Comparison of ENCODE assay signal across 21 cellular contexts in the genomic region with DNA sequence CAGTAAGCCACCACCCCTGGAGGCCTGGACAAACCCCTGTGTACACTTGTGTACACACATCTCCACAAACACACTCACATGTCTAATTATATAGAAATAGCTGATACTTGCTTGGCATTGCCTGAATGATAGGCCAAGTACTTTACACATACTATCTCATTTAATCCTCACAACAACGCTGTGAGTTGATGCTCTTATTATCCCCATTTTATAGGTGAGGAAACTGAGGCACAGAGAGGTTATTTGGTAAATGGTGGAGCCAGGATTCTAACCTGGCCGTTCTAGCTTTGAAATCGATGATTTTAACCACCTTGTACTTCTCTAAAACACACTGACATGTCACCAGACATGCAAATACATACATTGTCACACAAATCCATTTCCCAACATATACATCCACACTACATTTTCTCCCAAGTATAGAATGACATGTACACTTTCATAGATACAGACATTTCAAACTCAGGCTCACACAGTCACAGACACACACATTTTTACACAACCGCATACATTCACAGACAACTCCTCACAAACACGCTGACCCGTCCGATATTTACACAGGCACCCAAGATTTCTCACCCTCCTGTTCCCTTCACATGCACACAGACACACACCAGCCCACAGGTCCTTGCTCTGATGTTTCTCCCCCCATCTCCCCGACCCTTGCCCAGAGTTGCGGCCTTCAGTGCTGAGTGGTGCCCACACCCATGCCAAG. TPM values are rescaled to one million over a fixed set of nuclear protein-coding genes. Genes with fewer than 3 reads are reported as not detected.
DNase-seq lines count a peak whose midpoint lies in the region; ATAC-seq and TF ChIP-seq lines count a peak whose summit lies in the region.
"Had no signal": no experiment of that assay in that cellular context is flagged by ENCODE, and none has a peak within 500 bp of the region (broad histone marks: within the 10 kb centered on the region; RNA-seq: fewer than 3 reads in every experiment).

No MANE protein-coding gene starts in this region.

- H3K27me3 Mint-ChIP-seq in CD4-positive, CD25-positive, alpha-beta regulatory T cell = peaks cover 9% of the 10 kb centered on the region
- H3K27me3 Mint-ChIP-seq in IgD-negative memory B cell (peaks cover 5% of the 10 kb centered on the region), nephron (ENCODE audit: low read depth) (peaks cover 10% of the 10 kb centered on the region)

- H3K9me3 ChIP-seq in CD4-positive, CD25-positive, alpha-beta regulatory T cell (ENCODE audit: control insufficient read depth in 2 of 2, low read length in 2 of 2) = no peaks in the 10 kb centered on the region
- no peaks in the 10 kb centered on the region for H3K9me3 ChIP-seq in body of pancreas
- H3K9me3 ChIP-seq: breast epithelium had no signal

- peak overlapping the region in 1 of 3 donors; percentile 66 for H3K27ac Mint-ChIP-seq in CD4-positive, CD25-positive, alpha-beta regulatory T cell
- H3K27ac Mint-ChIP-seq in IgD-negative memory B cell (peak overlapping the region in 1 of 3 donors; percentile 7), nephron (peak overlapping the region; percentile 29 to 69 (median 65))
- H3K27ac Mint-ChIP-seq: stimulated activated memory B cell treated with anti-CD40 and anti-IgM and Interleukin-4, amounts not matched to agents 10 μg/mL and 1 μg/mL and 100 μg/mL, for 72 hours had no signal

- intact Hi-C loops in body of pancreas (cut with DNase I) = no loop called here

- no peaks in the 10 kb centered on the region for H3K36me3 Mint-ChIP-seq in CD4-positive, CD25-positive, alpha-beta regulatory T cell
- H3K36me3 Mint-ChIP-seq in IgD-negative memory B cell (no peaks in the 10 kb centered on the region), nephron (ENCODE audit: low read depth) (no peaks in the 10 kb centered on the region)
- H3K36me3 Mint-ChIP-seq: stimulated activated memory B cell treated with anti-CD40 and anti-IgM and Interleukin-4, amounts not matched to agents 10 μg/mL and 1 μg/mL and 100 μg/mL, for 72 hours had no signal

- TF ChIP-seq POLR2A in body of pancreas (IDR thresholded peaks at IDR 0.05) = no peak

- ATAC-seq in CD4-positive, CD25-positive, alpha-beta regulatory T cell (ENCODE audit: low read depth in 2 of 2) = no peak
- ATAC-seq in body of pancreas = no peak
- ATAC-seq: foreskin keratinocyte; stimulated activated memory B cell treated with anti-CD40 and anti-IgM and Interleukin-4, amounts not matched to agents 10 μg/mL and 1 μg/mL and 100 μg/mL, for 72 hours had no signal

- no peak overlapping the region for H3K27ac ChIP-seq in CD4-positive, CD25-positive, alpha-beta regulatory T cell (ENCODE audit: insufficient read depth, low read length, poor library complexity, severe bottlenecking)
- H3K27ac ChIP-seq in body of pancreas = peak overlapping the region; percentile 6 to 58 (median 25)
- H3K27ac ChIP-seq: epithelial cell of prostate, foreskin keratinocyte had no signal

- peaks cover 14% of the 10 kb centered on the region for H3K4me1 ChIP-seq in CD4-positive, CD25-positive, alpha-beta regulatory T cell (ENCODE audit: control insufficient read depth, insufficient read depth, low read length, poor library complexity, severe bottlenecking)
- peaks cover 67% of the 10 kb centered on the region for H3K4me1 ChIP-seq in body of pancreas

- H3K9me3 Mint-ChIP-seq in CD4-positive, CD25-positive, alpha-beta regulatory T cell = no peaks in the 10 kb centered on the region
- H3K9me3 Mint-ChIP-seq in IgD-negative memory B cell (no peaks in the 10 kb centered on the region), nephron (no peaks in the 10 kb centered on the region)
- H3K9me3 Mint-ChIP-seq: stimulated activated memory B cell treated with anti-CD40 and anti-IgM and Interleukin-4, amounts not matched to agents 10 μg/mL and 1 μg/mL and 100 μg/mL, for 72 hours had no signal

- no peak for DNase-seq in CD4-positive, CD25-positive, alpha-beta regulatory T cell
- DNase-seq in body of pancreas (no peak), DMS153 (lab: John Stamatoyannopoulos, UW) (no peak), dermis blood vessel endothelial cell (no peak), mucosa of gallbladder (ENCODE audit: low spot score) (no peak), CD1c-positive myeloid dendritic cell (ENCODE audit: extremely low spot score) (no peak)
- DNase-seq: activated CD4-positive, alpha-beta T cell treated with anti-CD3 and anti-CD28 coated beads, Interleukin-2, amount 50 U/mL, for 1 hour; activated gamma-delta T cell treated with Interleukin-2 at 50 U/mL for 16 hours; foreskin keratinocyte; Karpas-422; kidney glomerular epithelial cell; midbrain; NCI-H1048; NCI-H2029; stimulated activated CD4-positive, alpha-beta T cell treated with anti-CD3 and anti-CD28 coated beads, Interleukin-15, amount 100 ng/mL, for 24 hours; SW 1271 had no signal

- no peak for TF ChIP-seq CTCF in body of pancreas (IDR thresholded peaks at IDR 0.05)
- no peak for TF ChIP-seq CTCF in nephron (IDR thresholded peaks at IDR 0.05; ENCODE audit: unreplicated experiment in 3 of 3)

- no peaks in the 10 kb centered on the region for H3K27me3 ChIP-seq in CD4-positive, CD25-positive, alpha-beta regulatory T cell (ENCODE audit: control insufficient read depth, insufficient read depth, low read length)
- no peaks in the 10 kb centered on the region for H3K27me3 ChIP-seq in body of pancreas
- H3K27me3 ChIP-seq: breast epithelium, foreskin keratinocyte had no signal

- peaks cover 3% of the 10 kb centered on the region for H3K36me3 ChIP-seq in CD4-positive, CD25-positive, alpha-beta regulatory T cell (ENCODE audit: control insufficient read depth, insufficient read depth, low read length)
- H3K36me3 ChIP-seq in body of pancreas (replicated peaks in 1 of 2; ENCODE audit: insufficient read depth in 1 of 2, low read depth in 2 of 2) = no peaks in the 10 kb centered on the region
- H3K36me3 ChIP-seq: breast epithelium had no signal

- peaks cover 0 to 16% (median 7%) of the 10 kb centered on the region in 4 donors for H3K4me1 Mint-ChIP-seq in CD4-positive, CD25-positive, alpha-beta regulatory T cell
- peaks cover 0 to 4% (median 3%) of the 10 kb centered on the region in 3 donors for H3K4me1 Mint-ChIP-seq in IgD-negative memory B cell
- H3K4me1 Mint-ChIP-seq in nephron = peaks cover 14% of the 10 kb centered on the region

- 63 to 74% methylated on average over 9 of the region's 9 CpGs for WGBS in body of pancreas, 2 donors

- H3K4me3 ChIP-seq in CD4-positive, CD25-positive, alpha-beta regulatory T cell (ENCODE audit: low read depth, low read length) = no peak overlapping the region
- H3K4me3 ChIP-seq in body of pancreas = no peak overlapping the region

- peak overlapping the region in 3 of 4 donors; percentile 52 to 74 (median 70) for H3K4me3 Mint-ChIP-seq in CD4-positive, CD25-positive, alpha-beta regulatory T cell
- H3K4me3 Mint-ChIP-seq in IgD-negative memory B cell (peak overlapping the region in 3 of 4 donors; percentile 20 to 80 (median 35)), nephron (peak overlapping the region; percentile 37 to 54 (median 46))
- H3K4me3 Mint-ChIP-seq: stimulated activated memory B cell treated with anti-CD40 and anti-IgM and Interleukin-4, amounts not matched to agents 10 μg/mL and 1 μg/mL and 100 μg/mL, for 72 hours had no signal

RNA-seq across cellular contexts. Expression of a gene that starts 3.2 kb away (rescaled TPM):
- 10.4 TPM for total RNA-seq in CD4-positive, CD25-positive, alpha-beta regulatory T cell
- 1 to 10 TPM; 5.6 to 8.5 (median 8.1) TPM for polyA plus RNA-seq in CD4-positive, CD25-positive, alpha-beta regulatory T cell
- polyA plus RNA-seq in IgD-negative memory B cell = 10.5 TPM
- total RNA-seq in body of pancreas (10 to 100 TPM; 15.3 to 31.3 TPM), dermis blood vessel endothelial cell (2.7 and 3.3 TPM in 2 replicates), mucosa of gallbladder (6.4 TPM)

RNA-seq across cellular contexts. Expression of a gene that starts 27.7 kb away (rescaled TPM):
- total RNA-seq in CD4-positive, CD25-positive, alpha-beta regulatory T cell = 7.5 TPM
- 1 to 10 TPM; 1.2 to 3.3 (median 1.4) TPM for polyA plus RNA-seq in CD4-positive, CD25-positive, alpha-beta regulatory T cell
- polyA plus RNA-seq in IgD-negative memory B cell = 2.2 TPM
- total RNA-seq in body of pancreas (1 to 10 TPM; 3.6 TPM), dermis blood vessel endothelial cell (9.5 and 10.3 TPM in 2 replicates), mucosa of gallbladder (20.6 TPM)

RNA-seq across cellular contexts. Expression of a gene that starts 53.4 kb away (rescaled TPM):
- not detected for total RNA-seq in CD4-positive, CD25-positive, alpha-beta regulatory T cell
- not detected for polyA plus RNA-seq in CD4-positive, CD25-positive, alpha-beta regulatory T cell
- not detected for polyA plus RNA-seq in IgD-negative memory B cell
- total RNA-seq in body of pancreas = 10 to 100 TPM; 19.5 to 26.7 TPM
- 121 and 192 TPM in 2 replicates for total RNA-seq in dermis blood vessel endothelial cell
- total RNA-seq in mucosa of gallbladder = 37.2 TPM

Comparison
In these comparisons a context has a peak if more than half of its experiments do, and no peak if none do; other contexts are left out.
1. RNA of a gene that starts 53.4 kb away (total RNA-seq): 121 to 192 TPM in dermis blood vessel endothelial cell, 37.2 TPM in mucosa of gallbladder (single experiment) and 19.5 to 26.7 TPM in body of pancreas; not detected in CD4-positive, CD25-positive, alpha-beta regulatory T cell (single experiment); every median in the first group is over 10 times any median in the second.
2. Peak in every context shown above with its lines, with median percentiles within 50 percentile points of each other: H3K4me3 Mint-ChIP-seq.